21 cellular contexts compared by ENCODE assay signal in the genomic region with DNA sequence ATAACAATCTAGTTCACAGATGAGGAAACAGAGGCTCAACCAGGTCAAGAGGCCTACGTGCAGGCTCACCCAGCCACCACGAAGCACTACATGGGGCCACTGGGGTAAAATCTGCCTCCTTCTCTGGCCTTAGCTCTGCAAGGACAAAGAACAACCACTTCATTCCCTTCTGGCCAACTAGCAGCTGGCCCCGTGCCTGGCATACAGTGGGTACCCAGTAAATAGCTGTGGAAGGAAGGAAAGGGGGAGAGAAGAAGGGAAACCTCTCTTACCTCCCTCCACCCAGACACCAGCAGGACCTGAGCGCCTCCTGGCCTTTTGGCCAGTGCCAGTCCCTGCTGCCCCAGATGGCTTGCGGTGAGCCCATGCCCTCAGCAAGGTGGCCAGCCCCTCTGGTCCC.
A peak's percentile ranks its signal among the peaks of the same experiment; 100 is the strongest.
DNase-seq lines count a peak whose midpoint lies in the region; ATAC-seq lines count a peak whose summit lies in the region.
"Had no signal": no experiment of that assay in that cellular context is flagged by ENCODE, and none has a peak within 500 bp of the region (broad histone marks: within the 10 kb centered on the region; RNA-seq: fewer than 3 reads in every experiment).

No MANE protein-coding gene starts in this region.

- DNase-seq in Ammon's horn (ENCODE audit: low spot score) (peak; percentile 42), G401 (ENCODE audit: low spot score) (peak; percentile 39), astrocyte of the hippocampus (ENCODE audit: low read depth, low spot score) (peak; percentile 27), globus pallidus (ENCODE audit: low spot score) (peak; percentile 8), GM19238 (ENCODE audit: insufficient read length, low spot score) (no peak)
- DNase-seq: BE2C, DMS53, GOT3, HCEC 1CT, Karpas-422, NCI-H1436, NCI-H187, NCI-H2107, NCI-H524 treated with DMSO at 0.1 percent for 48 hours, NCI-H82, SHP77, T-cell had no signal

- in situ Hi-C loops in G401 (cut with HindIII; ENCODE audit: low sequenced_read_pairs) = no loop called here

- ATAC-seq in HG03025 (IDR thresholded peaks at IDR 0.05; ENCODE audit: low FRiP score, unreplicated experiment) (no peak), GM18907 (IDR thresholded peaks at IDR 0.05; ENCODE audit: unreplicated experiment) (no peak)
- ATAC-seq: A549, Panc1, T-cell had no signal
